27 cellular contexts compared by ENCODE assay signal in the genomic region with DNA sequence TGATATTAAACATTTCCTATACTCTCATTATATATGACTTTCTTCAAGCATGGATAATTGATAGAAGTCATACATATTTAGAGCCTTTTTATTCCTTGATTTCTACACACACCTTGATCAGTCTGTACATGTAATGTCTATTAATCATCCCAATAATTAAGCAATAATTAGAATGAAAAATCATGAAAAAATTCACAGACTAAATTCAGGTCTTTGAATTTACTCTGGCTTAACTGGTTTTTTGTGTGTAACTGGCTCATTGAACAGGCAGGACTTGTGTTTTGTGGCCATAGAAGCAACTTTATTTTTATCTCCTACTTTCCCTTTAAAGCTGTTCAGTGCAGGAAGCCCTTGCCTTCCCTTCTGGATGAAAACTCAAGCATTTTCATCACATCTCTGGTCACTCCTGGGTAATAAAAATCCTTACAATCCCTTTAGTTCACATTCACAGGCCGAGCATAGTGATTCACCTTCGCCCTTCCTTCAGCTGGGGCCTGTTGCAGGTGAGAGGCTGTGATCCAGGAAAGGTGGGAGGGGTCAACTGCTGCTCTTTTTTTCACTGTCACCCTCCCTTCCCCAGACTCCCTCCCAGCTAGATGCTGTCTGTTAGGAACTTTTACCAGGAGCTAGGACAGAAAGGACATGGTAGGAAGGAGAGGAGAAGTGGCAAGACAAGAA. TPM values are rescaled to one million over a fixed set of nuclear protein-coding genes. Genes with fewer than 3 reads are reported as not detected.
DNase-seq lines count a peak whose midpoint lies in the region; ATAC-seq, FAIRE-seq and TF ChIP-seq lines count a peak whose summit lies in the region.
"Had no signal": no experiment of that assay in that cellular context is flagged by ENCODE, and none has a peak within 500 bp of the region (broad histone marks: within the 10 kb centered on the region; RNA-seq: fewer than 3 reads in every experiment).

No MANE protein-coding gene starts in this region.

- no peak for TF ChIP-seq RAD21 in HepG2 (CRISPR knock-in tag; IDR thresholded peaks at IDR 0.05)

- H2AFZ ChIP-seq in HepG2 (ENCODE audit: low read length) (no peak overlapping the region), OCI-LY7 (ENCODE audit: low read length) (no peak overlapping the region)

- H3K4me3 Mint-ChIP-seq in WTC11 = no peak overlapping the region
- H3K4me3 Mint-ChIP-seq in osteocyte (ENCODE audit: unreplicated experiment) = no peak overlapping the region
- no peak overlapping the region for H3K4me3 Mint-ChIP-seq in activated CD8-positive, alpha-beta T cell treated with anti-CD3 and anti-CD28 coated beads for 36 hours
- no peak overlapping the region for H3K4me3 Mint-ChIP-seq in stimulated activated effector memory CD8-positive, alpha-beta T cell treated with anti-CD3 and anti-CD28 coated beads, Interleukin-12 subunit alpha, Interleukin-12 subunit beta, amount 100 ng/mL, for 72 hours
- H3K4me3 Mint-ChIP-seq: activated CD8-positive, alpha-beta memory T cell treated with anti-CD3 and anti-CD28 coated beads, Interleukin-2, amount 10 ng/mL, durations not matched to agents 7 days and 5 days; activated naive CD8-positive, alpha-beta T cell treated with anti-CD3 and anti-CD28 coated beads, Interleukin-2, amount 10 ng/mL, durations not matched to agents 7 days and 5 days; activated T-helper 1 cell treated with anti-CD3 and anti-CD28 coated beads, Interleukin-12 subunit alpha, Interleukin-12 subunit beta, Interleukin-2, Interleukin-4 antibody, amounts not matched to agents 30 ng/mL and 10 ng/mL and 1 ng/mL, durations not matched to agents 14 hours and 24 hours and 36 hours; naive B cell; T-helper 17 cell had no signal

- ATAC-seq in HepG2 (peak; percentile 38; the same call in 2 of the 3 replicates), right lobe of liver (no peak), WTC11 (peak; percentile 96)
- ATAC-seq in activated CD8-positive, alpha-beta T cell treated with anti-CD3 and anti-CD28 coated beads for 36 hours = no peak
- no peak for ATAC-seq in stimulated activated effector memory CD8-positive, alpha-beta T cell treated with anti-CD3 and anti-CD28 coated beads, Interleukin-12 subunit alpha, Interleukin-12 subunit beta, amount 100 ng/mL, for 72 hours
- ATAC-seq: activated CD8-positive, alpha-beta memory T cell treated with anti-CD3 and anti-CD28 coated beads, Interleukin-2, amount 10 ng/mL, durations not matched to agents 7 days and 5 days; foreskin keratinocyte; right cardiac atrium; T-helper 17 cell had no signal

- H3K9me3 ChIP-seq in HepG2 (ENCODE audit: low read length) (no peaks in the 10 kb centered on the region), right lobe of liver (no peaks in the 10 kb centered on the region), OCI-LY7 (ENCODE audit: low read length) (no peaks in the 10 kb centered on the region)
- H3K9me3 ChIP-seq: SJSA1 had no signal

- H3K27me3 ChIP-seq in HepG2 (ENCODE audit: control insufficient read depth in 1 of 2, insufficient read depth in 2 of 2, low read length in 2 of 2) (0 out of 5 replicates have a peak, but pooled peaks cover 0 to 4% of the 10 kb centered on the region in 2 experiments), right lobe of liver (no peaks in the 10 kb centered on the region)
- H3K27me3 ChIP-seq: BLaER1, SJSA1 had no signal

- H3K9me3 Mint-ChIP-seq in WTC11 (peaks cover 18% of the 10 kb centered on the region), osteocyte (ENCODE audit: unreplicated experiment) (peaks cover 13% of the 10 kb centered on the region)
- H3K9me3 Mint-ChIP-seq in activated CD8-positive, alpha-beta T cell treated with anti-CD3 and anti-CD28 coated beads for 36 hours = no peaks in the 10 kb centered on the region
- no peaks in the 10 kb centered on the region for H3K9me3 Mint-ChIP-seq in stimulated activated effector memory CD8-positive, alpha-beta T cell treated with anti-CD3 and anti-CD28 coated beads, Interleukin-12 subunit alpha, Interleukin-12 subunit beta, amount 100 ng/mL, for 72 hours
- H3K9me3 Mint-ChIP-seq: activated naive CD8-positive, alpha-beta T cell treated with anti-CD3 and anti-CD28 coated beads, Interleukin-2, amount 10 ng/mL, durations not matched to agents 7 days and 5 days; activated T-helper 1 cell treated with anti-CD3 and anti-CD28 coated beads, Interleukin-12 subunit alpha, Interleukin-12 subunit beta, Interleukin-2, Interleukin-4 antibody, amounts not matched to agents 30 ng/mL and 10 ng/mL and 1 ng/mL, durations not matched to agents 14 hours and 24 hours and 36 hours had no signal

- TF ChIP-seq CTCF in HepG2 (CRISPR knock-in tag; IDR thresholded peaks at IDR 0.05) = no peak
- no peak for TF ChIP-seq CTCF in right lobe of liver (IDR thresholded peaks at IDR 0.05)
- TF ChIP-seq CTCF in WTC11 (IDR thresholded peaks at IDR 0.05) = no peak
- no peak for TF ChIP-seq CTCF in osteocyte (IDR thresholded peaks at IDR 0.05)
- TF ChIP-seq CTCF in OCI-LY7 (conservative IDR thresholded peaks at IDR 0.05; ENCODE audit: low read length) = no peak
- TF ChIP-seq CTCF in activated CD8-positive, alpha-beta T cell treated with anti-CD3 and anti-CD28 coated beads for 36 hours (IDR thresholded peaks at IDR 0.05) = no peak

- CTCF ChIA-PET in HepG2 (lab: Yijun Ruan, JAX; ENCODE audit: low intra/inter-chr PET ratio, low total read pairs) (no interaction called here), WTC11 (lab: Charles Lee) (interaction anchor here (0.6 to 1.6 kb wide), 6 partner anchors 9 to 410 kb away, joined by 3 to 4 read pairs (median 4); no protein-coding TSS in a partner anchor), OCI-LY7 (lab: Charles Lee; ENCODE audit: unreplicated experiment) (no interaction called here)
- CTCF ChIA-PET in activated CD8-positive, alpha-beta T cell treated with anti-CD3 and anti-CD28 coated beads for 36 hours (lab: Charles Lee) = interaction anchor here (1.2 to 7.9 kb wide), 3 partner anchors 9 to 411 kb away, joined by 4 to 63 read pairs (median 10); no protein-coding TSS in a partner anchor

- no peaks in the 10 kb centered on the region for H3K4me1 ChIP-seq in HepG2 (ENCODE audit: insufficient read depth, low read length)
- H3K4me1 ChIP-seq in right lobe of liver = no peaks in the 10 kb centered on the region
- H3K4me1 ChIP-seq in OCI-LY7 (ENCODE audit: insufficient read depth, low read length, poor library complexity, severe bottlenecking) = no peaks in the 10 kb centered on the region
- H3K4me1 ChIP-seq: BLaER1, SJSA1 had no signal

- H3K36me3 Mint-ChIP-seq in WTC11 (no peaks in the 10 kb centered on the region; the same call in 1 of the 2 replicates), osteocyte (ENCODE audit: unreplicated experiment) (no peaks in the 10 kb centered on the region)
- H3K36me3 Mint-ChIP-seq in activated CD8-positive, alpha-beta T cell treated with anti-CD3 and anti-CD28 coated beads for 36 hours (ENCODE audit: low read depth) = no peaks in the 10 kb centered on the region
- H3K36me3 Mint-ChIP-seq in stimulated activated effector memory CD8-positive, alpha-beta T cell treated with anti-CD3 and anti-CD28 coated beads, Interleukin-12 subunit alpha, Interleukin-12 subunit beta, amount 100 ng/mL, for 72 hours = no peaks in the 10 kb centered on the region
- H3K36me3 Mint-ChIP-seq: activated CD8-positive, alpha-beta memory T cell treated with anti-CD3 and anti-CD28 coated beads, Interleukin-2, amount 10 ng/mL, durations not matched to agents 7 days and 5 days; activated naive CD8-positive, alpha-beta T cell treated with anti-CD3 and anti-CD28 coated beads, Interleukin-2, amount 10 ng/mL, durations not matched to agents 7 days and 5 days; naive B cell had no signal

- intact Hi-C loops in HepG2 (cut with micrococcal nuclease; ENCODE audit: unreplicated experiment) = no loop called here
- intact Hi-C loops in right lobe of liver (cut with DNase I) = no loop called here
- intact Hi-C loops in OCI-LY7 (cut with micrococcal nuclease; ENCODE audit: unreplicated experiment) = loop anchor here (10.0 kb wide), 1 partner anchor 126 kb away; no protein-coding TSS in a partner anchor
- intact Hi-C loops in activated CD8-positive, alpha-beta T cell treated with anti-CD3 and anti-CD28 coated beads for 36 hours (cut with micrococcal nuclease) = no loop called here

- no peak overlapping the region for H3K27ac ChIP-seq in HepG2 (ENCODE audit: extremely low read length, insufficient read depth, low read length)
- no peak overlapping the region for H3K27ac ChIP-seq in right lobe of liver
- no peak overlapping the region for H3K27ac ChIP-seq in OCI-LY7 (ENCODE audit: low read depth, low read length, poor library complexity, severe bottlenecking)
- H3K27ac ChIP-seq: BLaER1, foreskin keratinocyte, SJSA1 had no signal

- H3K36me3 ChIP-seq in HepG2 (replicated peaks in 1 of 2; ENCODE audit: control insufficient read depth in 1 of 2, insufficient read depth in 2 of 2, low read length in 2 of 2) (no peaks in the 10 kb centered on the region), right lobe of liver (no peaks in the 10 kb centered on the region), OCI-LY7 (ENCODE audit: insufficient read depth, low read length) (no peaks in the 10 kb centered on the region)
- H3K36me3 ChIP-seq: BLaER1, SJSA1 had no signal

- no peak overlapping the region for H3K9ac ChIP-seq in HepG2 (ENCODE audit: insufficient read depth, low read depth, low read length)
- H3K9ac ChIP-seq: BLaER1 had no signal

- TF ChIP-seq POLR2A in HepG2 (IDR thresholded peaks at IDR 0.05; ENCODE audit: insufficient read depth in 1 of 2, low read depth in 2 of 2, low read length in 2 of 2) (no peak), right lobe of liver (IDR thresholded peaks at IDR 0.05) (no peak)

- H3K4me1 Mint-ChIP-seq in WTC11 (peaks cover 7% of the 10 kb centered on the region), osteocyte (ENCODE audit: unreplicated experiment) (no peaks in the 10 kb centered on the region)
- H3K4me1 Mint-ChIP-seq in activated CD8-positive, alpha-beta T cell treated with anti-CD3 and anti-CD28 coated beads for 36 hours (ENCODE audit: low read depth) = no peaks in the 10 kb centered on the region
- no peaks in the 10 kb centered on the region for H3K4me1 Mint-ChIP-seq in stimulated activated effector memory CD8-positive, alpha-beta T cell treated with anti-CD3 and anti-CD28 coated beads, Interleukin-12 subunit alpha, Interleukin-12 subunit beta, amount 100 ng/mL, for 72 hours
- H3K4me1 Mint-ChIP-seq: activated naive CD8-positive, alpha-beta T cell treated with anti-CD3 and anti-CD28 coated beads, Interleukin-2, amount 10 ng/mL, durations not matched to agents 7 days and 5 days; naive B cell had no signal

- no peaks in the 10 kb centered on the region for H3K27me3 Mint-ChIP-seq in WTC11 (ENCODE audit: low read depth)
- H3K27me3 Mint-ChIP-seq in osteocyte (ENCODE audit: unreplicated experiment) = no peaks in the 10 kb centered on the region
- peaks cover 1% of the 10 kb centered on the region for H3K27me3 Mint-ChIP-seq in activated CD8-positive, alpha-beta T cell treated with anti-CD3 and anti-CD28 coated beads for 36 hours
- H3K27me3 Mint-ChIP-seq: activated CD8-positive, alpha-beta memory T cell treated with anti-CD3 and anti-CD28 coated beads, Interleukin-2, amount 10 ng/mL, durations not matched to agents 7 days and 5 days; activated naive CD8-positive, alpha-beta T cell treated with anti-CD3 and anti-CD28 coated beads, Interleukin-2, amount 10 ng/mL, durations not matched to agents 7 days and 5 days; T-helper 17 cell had no signal

- in situ Hi-C loops in HepG2 (cut with HindIII; ENCODE audit: extremely low pct_ligation_motif_present, low pct_unique_long_range_greater_than_20kb) = loop anchor here (25.0 kb wide), 1 partner anchor 719 kb away; no protein-coding TSS in a partner anchor

- TF ChIP-seq EP300 in HepG2 (IDR thresholded peaks at IDR 0.05; ENCODE audit: low read depth in 2 of 2, low read length in 2 of 2) = no peak
- no peak for TF ChIP-seq EP300 in HepG2 (CRISPR knock-in tag; IDR thresholded peaks at IDR 0.05; ENCODE audit: borderline replicate concordance)

- BruUV-seq in HepG2 (replicated peaks; lab: Mats Ljungman, UMichigan) (no TSS peak), OCI-LY7 (replicated peaks; lab: Mats Ljungman, UMichigan) (no TSS peak)

- POLR2A ChIA-PET in HepG2 (lab: Yijun Ruan, JAX) = no interaction called here
- POLR2A ChIA-PET in WTC11 (lab: Charles Lee) = no interaction called here
- POLR2A ChIA-PET in OCI-LY7 (lab: Charles Lee) = interaction anchor here (0.7 kb wide), 1 partner anchor 33 kb away, joined by 4 read pairs; no protein-coding TSS in a partner anchor
- POLR2A ChIA-PET in activated CD8-positive, alpha-beta T cell treated with anti-CD3 and anti-CD28 coated beads for 36 hours (lab: Charles Lee) = no interaction called here

- DNase-seq in HepG2 (ENCODE audit: low spot score) = no peak
- DNase-seq in right lobe of liver = no peak
- DNase-seq in WTC11 (ENCODE audit: low spot score) = peak; percentile 44
- peak; percentile 54 for DNase-seq in iPS-NIHi11 (ENCODE audit: low spot score)
- no peak for DNase-seq in osteocyte (ENCODE audit: extremely low spot score, unreplicated experiment)
- no peak for DNase-seq in OCI-LY7 (ENCODE audit: low spot score)
- no peak for DNase-seq in activated CD8-positive, alpha-beta T cell treated with anti-CD3 and anti-CD28 coated beads for 36 hours
- no peak for DNase-seq in stimulated activated effector memory CD8-positive, alpha-beta T cell treated with anti-CD3 and anti-CD28 coated beads, Interleukin-12 subunit alpha, Interleukin-12 subunit beta, amount 100 ng/mL, for 72 hours (ENCODE audit: low spot score in 2 of 2)
- DNase-seq: ACHN; activated CD4-positive, alpha-beta T cell treated with anti-CD3 and anti-CD28 coated beads for 48 hours; activated CD8-positive, alpha-beta memory T cell treated with anti-CD3 and anti-CD28 coated beads, Interleukin-2, amount 10 ng/mL, durations not matched to agents 7 days and 5 days; activated naive CD8-positive, alpha-beta T cell treated with anti-CD3 and anti-CD28 coated beads, Interleukin-2, amount 10 ng/mL, durations not matched to agents 7 days and 5 days; Calu3; cerebellar nuclear complex; foreskin keratinocyte; mesenchymal stem cell; naive B cell; NCI-H1930; NCI-H2227 treated with DMSO at 0.1 percent for 48 hours; NCI-H82; right cardiac atrium; stimulated activated CD8-positive, alpha-beta memory T cell treated with anti-CD3 and anti-CD28 coated beads, Interleukin-4, amount 100 ng/mL, for 48 hours; T-helper 17 cell had no signal

- no peaks in the 10 kb centered on the region for H3K9me2 ChIP-seq in OCI-LY7 (ENCODE audit: insufficient read depth, low read length)

- WGBS in HepG2 (ENCODE audit: low lambda C conversion rate) = 12% methylated on average over 2 of the region's 2 CpGs
- 72% methylated on average over 2 of the region's 2 CpGs for WGBS in right lobe of liver (ENCODE audit: insufficient coverage, low coverage, low lambda C conversion rate, missing lambda C conversion rate)

- H3K4me3 ChIP-seq in HepG2 (replicated peaks in 1 of 3; ENCODE audit: insufficient read depth in 1 of 3, low read depth in 2 of 3, low read length in 3 of 3) = no peak overlapping the region
- H3K4me3 ChIP-seq in right lobe of liver = no peak overlapping the region
- H3K4me3 ChIP-seq in OCI-LY7 (ENCODE audit: low read depth, low read length, poor library complexity, severe bottlenecking) = no peak overlapping the region
- H3K4me3 ChIP-seq: BLaER1, SJSA1 had no signal

- H3K4me2 ChIP-seq in HepG2 (ENCODE audit: low read depth, low read length) (no peak overlapping the region), OCI-LY7 (ENCODE audit: low read length) (no peak overlapping the region)
- H3K4me2 ChIP-seq: BLaER1 had no signal

- H3K79me2 ChIP-seq in HepG2 (ENCODE audit: insufficient read depth, low read length) (no peaks in the 10 kb centered on the region), OCI-LY7 (ENCODE audit: insufficient read depth, low read depth, low read length) (no peaks in the 10 kb centered on the region)

- H3K27ac Mint-ChIP-seq in WTC11 = peak overlapping the region; percentile 83; the same call in 1 of the 2 replicates
- H3K27ac Mint-ChIP-seq in osteocyte (ENCODE audit: unreplicated experiment) = no peak overlapping the region
- no peak overlapping the region for H3K27ac Mint-ChIP-seq in activated CD8-positive, alpha-beta T cell treated with anti-CD3 and anti-CD28 coated beads for 36 hours
- H3K27ac Mint-ChIP-seq in stimulated activated effector memory CD8-positive, alpha-beta T cell treated with anti-CD3 and anti-CD28 coated beads, Interleukin-12 subunit alpha, Interleukin-12 subunit beta, amount 100 ng/mL, for 72 hours = no peak overlapping the region
- H3K27ac Mint-ChIP-seq: activated CD8-positive, alpha-beta memory T cell treated with anti-CD3 and anti-CD28 coated beads, Interleukin-2, amount 10 ng/mL, durations not matched to agents 7 days and 5 days; activated naive CD8-positive, alpha-beta T cell treated with anti-CD3 and anti-CD28 coated beads, Interleukin-2, amount 10 ng/mL, durations not matched to agents 7 days and 5 days; activated T-helper 1 cell treated with anti-CD3 and anti-CD28 coated beads, Interleukin-12 subunit alpha, Interleukin-12 subunit beta, Interleukin-2, Interleukin-4 antibody, amounts not matched to agents 30 ng/mL and 10 ng/mL and 1 ng/mL, durations not matched to agents 14 hours and 24 hours and 36 hours; naive B cell; T-helper 17 cell had no signal

- H4K20me1 ChIP-seq in HepG2 (ENCODE audit: insufficient read depth, low read length) (no peaks in the 10 kb centered on the region), OCI-LY7 (ENCODE audit: insufficient read depth, low read length) (no peaks in the 10 kb centered on the region)
- H4K20me1 ChIP-seq: BLaER1 had no signal

- no peak for FAIRE-seq in HepG2 (lab: Jason Lieb, UNC)
- FAIRE-seq: H54 had no signal

RNA-seq across cellular contexts. Expression of gene ITSN2, which starts 58.0 kb away (rescaled TPM):
- total RNA-seq in HepG2 (2016; rRNA removed; fragmentation: Illumina TruSeq; extraction: Trizol) (26.6 and 33.4 TPM in 2 replicates), right lobe of liver (10 to 100 TPM; 22.6 to 34.1 (median 28.9) TPM), WTC11 (2021) (18.1 to 19.8 TPM (median 19.0 TPM) in 3 replicates), osteocyte (31.7 and 32.1 TPM in 2 replicates), OCI-LY7 (2022) (64.2 and 65.7 TPM in 2 replicates)
- total RNA-seq in HepG2 (2016; cell fraction: cytosol; rRNA removed; fragmentation: Illumina TruSeq; extraction: Trizol; ENCODE audit: low read depth) = 3.5 and 3.9 TPM in 2 replicates
- 25.9 and 29.3 TPM in 2 replicates for total RNA-seq in HepG2 (2016; cell fraction: insoluble cytoplasmic fraction; rRNA removed; fragmentation: Illumina TruSeq; extraction: Trizol)
- total RNA-seq in HepG2 (2016; cell fraction: membrane; rRNA removed; fragmentation: Illumina TruSeq; extraction: Trizol) = 11.7 and 12.0 TPM in 2 replicates
- total RNA-seq in HepG2 (2016; cell fraction: nucleus; rRNA removed; fragmentation: Illumina TruSeq; extraction: Trizol) = 31.8 and 37.1 TPM in 2 replicates
- 22.4 and 26.0 TPM in 2 replicates for polyA plus RNA-seq in HepG2 (2011; rRNA removed)
- 10.9 and 13.6 TPM in 2 replicates for polyA plus RNA-seq in HepG2 (2011; cell fraction: cytosol; rRNA removed)
- 38.3 and 45.6 TPM in 2 replicates for polyA plus RNA-seq in HepG2 (2011; cell fraction: nucleus; rRNA removed)
- 18.4 and 19.9 TPM in 2 replicates for polyA plus RNA-seq in HepG2 (2012)
- 0.83 and 1.1 TPM in 2 replicates for polyA plus RNA-seq in HepG2 (2016; cell fraction: cytosol; fragmentation: Illumina TruSeq; extraction: Trizol; ENCODE audit: low read depth)
- 21.8 and 23.6 TPM in 2 replicates for polyA plus RNA-seq in HepG2 (2016; cell fraction: insoluble cytoplasmic fraction; fragmentation: Illumina TruSeq; extraction: Trizol; ENCODE audit: low read depth)
- polyA plus RNA-seq in HepG2 (2016; cell fraction: membrane; fragmentation: Illumina TruSeq; extraction: Trizol; ENCODE audit: low read depth) = 3.7 and 3.8 TPM in 2 replicates
- polyA plus RNA-seq in HepG2 (2016; cell fraction: nucleus; fragmentation: Illumina TruSeq; extraction: Trizol; ENCODE audit: insufficient read depth, low read depth) = 38.0 and 42.0 TPM in 2 replicates
- 41.6 and 48.2 TPM in 2 replicates for polyA minus RNA-seq in HepG2 (2011; rRNA and poly(A)+ RNA removed; ENCODE audit: low replicate concordance)
- polyA minus RNA-seq in HepG2 (2011; cell fraction: cytosol; rRNA and poly(A)+ RNA removed) = 16.7 and 18.5 TPM in 2 replicates
- 54.3 and 55.9 TPM in 2 replicates for polyA minus RNA-seq in HepG2 (2011; cell fraction: nucleus; rRNA and poly(A)+ RNA removed)
- 25.4 and 28.8 TPM in 2 replicates for total RNA-seq in OCI-LY7 (2014; rRNA removed; shearing (Covaris generic))
- total RNA-seq in activated CD8-positive, alpha-beta T cell treated with anti-CD3 and anti-CD28 coated beads for 36 hours = 10 to 100 TPM; 44.0 to 48.6 TPM

Comparison
In these comparisons a context has a peak if more than half of its experiments do, and no peak if none do; other contexts are left out.
1. ATAC-seq: peak in HepG2 (single experiment) and WTC11 (single experiment); none in right lobe of liver (0 of 4), activated CD8-positive, alpha-beta T cell treated with anti-CD3 and anti-CD28 coated beads for 36 hours (single experiment) and stimulated activated effector memory CD8-positive, alpha-beta T cell treated with anti-CD3 and anti-CD28 coated beads, Interleukin-12 subunit alpha, Interleukin-12 subunit beta, amount 100 ng/mL, for 72 hours (single experiment).
2. DNase-seq: peak in WTC11 (single experiment) and iPS-NIHi11 (single experiment); none in HepG2 (single experiment), right lobe of liver (0 of 3), osteocyte (single experiment), OCI-LY7 (single experiment), activated CD8-positive, alpha-beta T cell treated with anti-CD3 and anti-CD28 coated beads for 36 hours (single experiment) and stimulated activated effector memory CD8-positive, alpha-beta T cell treated with anti-CD3 and anti-CD28 coated beads, Interleukin-12 subunit alpha, Interleukin-12 subunit beta, amount 100 ng/mL, for 72 hours (0 of 2).
3. CTCF ChIA-PET loops: an anchor here in WTC11 (0.6 to 1.6 kb wide) and activated CD8-positive, alpha-beta T cell treated with anti-CD3 and anti-CD28 coated beads for 36 hours (1.2 to 7.9 kb wide); none called in HepG2 and OCI-LY7.